ENCODE assay signal across 29 cellular contexts in genomic region chr3:62644493-62644892, GRCh38.
"Had no signal": no experiment of that assay in that cellular context is flagged by ENCODE, and none has a peak within 500 bp of the region (broad histone marks: within the 10 kb centered on the region; RNA-seq: fewer than 3 reads in every experiment).

No MANE protein-coding gene starts in this region.

- H3K9me3 ChIP-seq: ascending aorta had no signal

- H3K27ac ChIP-seq: ascending aorta, cardiac muscle cell had no signal

- DNase-seq: activated CD4-positive, alpha-beta memory T cell treated with anti-CD3 and anti-CD28 coated beads, Interleukin-2, amount 10 ng/mL, durations not matched to agents 7 days and 5 days; activated CD4-positive, alpha-beta T cell treated with anti-CD3 and anti-CD28 coated beads for 1 hour; activated CD4-positive, alpha-beta T cell treated with anti-CD3 and anti-CD28 coated beads for 36 hours; activated CD4-positive, alpha-beta T cell treated with anti-CD3 and anti-CD28 coated beads for 48 hours; activated CD4-positive, alpha-beta T cell treated with anti-CD3 and anti-CD28 coated beads, Interleukin-2, amount 10 ng/mL, durations not matched to agents 7 days and 5 days; activated CD4-positive, alpha-beta T cell treated with anti-CD3 and anti-CD28 coated beads, Interleukin-2, amount 50 U/mL, for 48 hours; activated CD4-positive, CD25-positive, alpha-beta regulatory T cell; activated CD8-positive, alpha-beta memory T cell treated with anti-CD3 and anti-CD28 coated beads for 24 hours; activated CD8-positive, alpha-beta memory T cell treated with anti-CD3 and anti-CD28 coated beads, Interleukin-2, amount 10 ng/mL, durations not matched to agents 7 days and 5 days; activated CD8-positive, alpha-beta memory T cell treated with anti-CD3 and anti-CD28 coated beads, Interleukin-2, amount 50 U/mL, for 48 hours; activated CD8-positive, alpha-beta T cell treated with anti-CD3 and anti-CD28 coated beads, Interleukin-2, amount 10 ng/mL, durations not matched to agents 7 days and 5 days; activated effector memory CD4-positive, alpha-beta T cell treated with Interleukin-2 at 50 U/mL for 16 hours; activated gamma-delta T cell; activated naive CD4-positive, alpha-beta T cell treated with anti-CD3 and anti-CD28 coated beads, Interleukin-2, amount 10 ng/mL, durations not matched to agents 7 days and 5 days; activated naive CD4-positive, alpha-beta T cell treated with Interleukin-2 at 50 U/mL for 16 hours; activated naive CD8-positive, alpha-beta T cell treated with anti-CD3 and anti-CD28 coated beads, Interleukin-2, amount 10 ng/mL, durations not matched to agents 7 days and 5 days; activated naive CD8-positive, alpha-beta T cell treated with anti-CD3 and anti-CD28 coated beads, Interleukin-2, amount 50 U/mL, for 24 hours; activated T-cell treated with anti-CD3 and anti-CD28 coated beads, Interleukin-2, amount 50 U/mL, for 24 hours; activated T-cell treated with anti-CD3 and anti-CD28 coated beads, Interleukin-2, amount 50 U/mL, for 48 hours; amygdala; caudate nucleus; cerebellar nuclear complex; T-helper 1 cell; T-helper 2 cell; T-helper 9 cell had no signal

- H3K27me3 ChIP-seq: ascending aorta, cardiac muscle cell had no signal

- H3K36me3 ChIP-seq: ascending aorta, cardiac muscle cell had no signal

- FAIRE-seq: bronchial epithelial cell, TTC549 had no signal

- H3K4me3 ChIP-seq: ascending aorta, cardiac muscle cell had no signal

- H3K4me1 ChIP-seq: ascending aorta had no signal
